ENCODE assay signal across 11 cellular contexts in genomic region chr13:51681037-51681678, GRCh38.
A peak's percentile ranks its signal among the peaks of the same experiment; 100 is the strongest.
DNase-seq lines count a peak whose midpoint lies in the region; ATAC-seq lines count a peak whose summit lies in the region.
"Had no signal": no experiment of that assay in that cellular context is flagged by ENCODE, and none has a peak within 500 bp of the region (broad histone marks: within the 10 kb centered on the region; RNA-seq: fewer than 3 reads in every experiment).

No MANE protein-coding gene starts in this region.

- no peak overlapping the region for H3K27ac Mint-ChIP-seq in activated T-helper 17 cell treated with anti-CD3 and anti-CD28 coated beads, Interleukin-2, amount 50 U/mL, for 72 hours

- peaks cover 37% of the 10 kb centered on the region for H3K36me3 Mint-ChIP-seq in activated T-helper 17 cell treated with anti-CD3 and anti-CD28 coated beads, Interleukin-2, amount 50 U/mL, for 72 hours (ENCODE audit: low read depth)

- H3K4me1 Mint-ChIP-seq in activated T-helper 17 cell treated with anti-CD3 and anti-CD28 coated beads, Interleukin-2, amount 50 U/mL, for 72 hours: peaks cover 6% of the 10 kb centered on the region

- no peak overlapping the region for H3K4me3 Mint-ChIP-seq in activated T-helper 17 cell treated with anti-CD3 and anti-CD28 coated beads, Interleukin-2, amount 50 U/mL, for 72 hours

- DNase-seq in AG20443 (ENCODE audit: low spot score): peak; percentile 29
- DNase-seq in iris pigment epithelial cell (ENCODE audit: low read depth): peak; percentile 91
- no peak for DNase-seq in stimulated activated CD4-positive, alpha-beta T cell treated with anti-CD3 and anti-CD28 coated beads, Interleukin-2, amount 100 ng/mL, for 24 hours
- DNase-seq in DMS153 (lab: John Stamatoyannopoulos, UW): no peak
- DNase-seq: activated naive CD4-positive, alpha-beta T cell treated with anti-CD3 and anti-CD28 coated beads, Interleukin-2, amount 50 U/mL, for 16 hours; KG1; right lobe of liver had no signal

- H3K27me3 Mint-ChIP-seq in activated T-helper 17 cell treated with anti-CD3 and anti-CD28 coated beads, Interleukin-2, amount 50 U/mL, for 72 hours: no peaks in the 10 kb centered on the region

- ATAC-seq in HG03159 (IDR thresholded peaks at IDR 0.05; ENCODE audit: unreplicated experiment) (peak; percentile 49), GM18519 (IDR thresholded peaks at IDR 0.05; ENCODE audit: low FRiP score, unreplicated experiment) (no peak), HG03457 (IDR thresholded peaks at IDR 0.05; ENCODE audit: unreplicated experiment) (no peak)
- ATAC-seq in activated T-helper 17 cell treated with anti-CD3 and anti-CD28 coated beads, Interleukin-2, amount 50 U/mL, for 72 hours (replicated peaks): peak; percentile 98

- H3K9me3 Mint-ChIP-seq in activated T-helper 17 cell treated with anti-CD3 and anti-CD28 coated beads, Interleukin-2, amount 50 U/mL, for 72 hours: no peaks in the 10 kb centered on the region

Comparison
In these comparisons a context has a peak if more than half of its experiments do, and no peak if none do; other contexts are left out.
1. DNase-seq: peak in AG20443 (single experiment) and iris pigment epithelial cell (single experiment); none in stimulated activated CD4-positive, alpha-beta T cell treated with anti-CD3 and anti-CD28 coated beads, Interleukin-2, amount 100 ng/mL, for 24 hours (0 of 2) and DMS153 (single experiment).
2. ATAC-seq: peak in HG03159 (single experiment) and activated T-helper 17 cell treated with anti-CD3 and anti-CD28 coated beads, Interleukin-2, amount 50 U/mL, for 72 hours (single experiment); none in GM18519 (single experiment) and HG03457 (single experiment).